ENCODE assay signal across 10 cellular contexts in genomic region chr11:29962243-29962642, GRCh38. TPM values are rescaled to one million over a fixed set of nuclear protein-coding genes. Genes with fewer than 3 reads are reported as not detected.
DNase-seq lines count a peak whose midpoint lies in the region; ATAC-seq and TF ChIP-seq lines count a peak whose summit lies in the region.
"Had no signal": no experiment of that assay in that cellular context is flagged by ENCODE, and none has a peak within 500 bp of the region (broad histone marks: within the 10 kb centered on the region; RNA-seq: fewer than 3 reads in every experiment).

No MANE protein-coding gene starts in this region.

- no peaks in the 10 kb centered on the region for H3K36me3 ChIP-seq in WERI-Rb-1
- no peaks in the 10 kb centered on the region for H3K36me3 ChIP-seq in testis (ENCODE audit: low read depth, missing control alignments)
- no peaks in the 10 kb centered on the region for H3K36me3 ChIP-seq in spleen

- TF ChIP-seq CTCF in activated CD8-positive, alpha-beta T cell treated with anti-CD3 and anti-CD28 coated beads for 36 hours (IDR thresholded peaks at IDR 0.05) = no peak
- TF ChIP-seq CTCF in WERI-Rb-1 (IDR thresholded peaks at IDR 0.05; ENCODE audit: low read depth, low read length) (peak; percentile 69), testis (IDR thresholded peaks at IDR 0.05) (peak in 2 of 3 experiments; percentile 29 to 51), spleen (IDR thresholded peaks at IDR 0.05 in 8 of 11, conservative IDR thresholded peaks at IDR 0.05 in 3 of 11) (peak in 1 of 11 experiments; percentile 7)

- no peaks in the 10 kb centered on the region for H3K36me3 Mint-ChIP-seq in activated CD8-positive, alpha-beta T cell treated with anti-CD3 and anti-CD28 coated beads for 36 hours (ENCODE audit: low read depth)
- no peaks in the 10 kb centered on the region for H3K36me3 Mint-ChIP-seq in activated CD8-positive, alpha-beta T cell treated with anti-CD3 and anti-CD28 coated beads, Interleukin-2, amount 10 ng/mL, durations not matched to agents 7 days and 5 days (ENCODE audit: low read depth)

- peak; percentile 8 for DNase-seq in activated CD8-positive, alpha-beta T cell treated with anti-CD3 and anti-CD28 coated beads for 36 hours
- DNase-seq in activated CD8-positive, alpha-beta T cell treated with anti-CD3 and anti-CD28 coated beads, Interleukin-2, amount 10 ng/mL, durations not matched to agents 7 days and 5 days = no peak
- DNase-seq in WERI-Rb-1 = peak; percentile 55
- no peak for DNase-seq in testis
- DNase-seq in spleen = no peak
- DNase-seq in kidney glomerular epithelial cell (lab: John Stamatoyannopoulos, UW) = no peak

- POLR2A ChIA-PET in activated CD8-positive, alpha-beta T cell treated with anti-CD3 and anti-CD28 coated beads for 36 hours (lab: Charles Lee) = no interaction called here
- POLR2A ChIA-PET in activated CD8-positive, alpha-beta T cell treated with anti-CD3 and anti-CD28 coated beads, Interleukin-2, amount 10 ng/mL, durations not matched to agents 7 days and 5 days (lab: Charles Lee) = no interaction called here

- H3K9me3 ChIP-seq in WERI-Rb-1 (ENCODE audit: severe bottlenecking) = no peaks in the 10 kb centered on the region
- no peaks in the 10 kb centered on the region for H3K9me3 ChIP-seq in testis
- H3K9me3 ChIP-seq in spleen = no peaks in the 10 kb centered on the region

- H3K27ac ChIP-seq in WERI-Rb-1 = no peak overlapping the region
- H3K27ac ChIP-seq in testis = no peak overlapping the region
- H3K27ac ChIP-seq in spleen = no peak overlapping the region

- no peak for ATAC-seq in activated CD8-positive, alpha-beta T cell treated with anti-CD3 and anti-CD28 coated beads for 36 hours
- ATAC-seq in activated CD8-positive, alpha-beta T cell treated with anti-CD3 and anti-CD28 coated beads, Interleukin-2, amount 10 ng/mL, durations not matched to agents 7 days and 5 days = no peak
- ATAC-seq in HG02981 (IDR thresholded peaks at IDR 0.05; ENCODE audit: unreplicated experiment) (peak; percentile 61), HG03457 (IDR thresholded peaks at IDR 0.05; ENCODE audit: unreplicated experiment) (no peak)
- ATAC-seq: activated T-helper 17 cell treated with anti-CD3 and anti-CD28 coated beads, Interleukin-2, amount 50 U/mL, for 72 hours had no signal

- no peak overlapping the region for H3K27ac Mint-ChIP-seq in activated CD8-positive, alpha-beta T cell treated with anti-CD3 and anti-CD28 coated beads for 36 hours
- no peak overlapping the region for H3K27ac Mint-ChIP-seq in activated CD8-positive, alpha-beta T cell treated with anti-CD3 and anti-CD28 coated beads, Interleukin-2, amount 10 ng/mL, durations not matched to agents 7 days and 5 days
- H3K27ac Mint-ChIP-seq: activated T-helper 17 cell treated with anti-CD3 and anti-CD28 coated beads, Interleukin-2, amount 50 U/mL, for 72 hours had no signal

- CTCF ChIA-PET in activated CD8-positive, alpha-beta T cell treated with anti-CD3 and anti-CD28 coated beads for 36 hours (lab: Charles Lee) = interaction anchor here (0.9 kb wide), 1 partner anchor 16 kb away, joined by 3 read pairs; no protein-coding TSS in a partner anchor
- CTCF ChIA-PET in activated CD8-positive, alpha-beta T cell treated with anti-CD3 and anti-CD28 coated beads, Interleukin-2, amount 10 ng/mL, durations not matched to agents 7 days and 5 days (lab: Charles Lee) = no interaction called here

- H3K4me1 ChIP-seq in testis = no peaks in the 10 kb centered on the region
- no peaks in the 10 kb centered on the region for H3K4me1 ChIP-seq in spleen

- no peaks in the 10 kb centered on the region for H3K4me1 Mint-ChIP-seq in activated CD8-positive, alpha-beta T cell treated with anti-CD3 and anti-CD28 coated beads for 36 hours (ENCODE audit: low read depth)
- H3K4me1 Mint-ChIP-seq in activated CD8-positive, alpha-beta T cell treated with anti-CD3 and anti-CD28 coated beads, Interleukin-2, amount 10 ng/mL, durations not matched to agents 7 days and 5 days (ENCODE audit: low read depth) = no peaks in the 10 kb centered on the region
- H3K4me1 Mint-ChIP-seq: activated T-helper 17 cell treated with anti-CD3 and anti-CD28 coated beads, Interleukin-2, amount 50 U/mL, for 72 hours had no signal

- no peaks in the 10 kb centered on the region for H3K9me3 Mint-ChIP-seq in activated CD8-positive, alpha-beta T cell treated with anti-CD3 and anti-CD28 coated beads for 36 hours
- H3K9me3 Mint-ChIP-seq in activated CD8-positive, alpha-beta T cell treated with anti-CD3 and anti-CD28 coated beads, Interleukin-2, amount 10 ng/mL, durations not matched to agents 7 days and 5 days (ENCODE audit: insufficient read depth) = no peaks in the 10 kb centered on the region

- intact Hi-C loops in activated CD8-positive, alpha-beta T cell treated with anti-CD3 and anti-CD28 coated beads for 36 hours (cut with micrococcal nuclease) = no loop called here
- intact Hi-C loops in testis (cut with DNase I; ENCODE audit: low total_unique reads) (no loop called here), spleen (cut with DNase I; ENCODE audit: low total_unique reads) (no loop called here)

- no peaks in the 10 kb centered on the region for H3K27me3 Mint-ChIP-seq in activated CD8-positive, alpha-beta T cell treated with anti-CD3 and anti-CD28 coated beads for 36 hours
- H3K27me3 Mint-ChIP-seq in activated CD8-positive, alpha-beta T cell treated with anti-CD3 and anti-CD28 coated beads, Interleukin-2, amount 10 ng/mL, durations not matched to agents 7 days and 5 days (ENCODE audit: low read depth) = no peaks in the 10 kb centered on the region
- H3K27me3 Mint-ChIP-seq: activated T-helper 17 cell treated with anti-CD3 and anti-CD28 coated beads, Interleukin-2, amount 50 U/mL, for 72 hours had no signal

- TF ChIP-seq POLR2A in testis (IDR thresholded peaks at IDR 0.05) (no peak), spleen (IDR thresholded peaks at IDR 0.05) (no peak)

- 78 to 83% methylated on average over 2 of the region's 2 CpGs for whole genome bisulfite sequencing in testis, 2 donors
- WGBS in spleen, 5 donors = 66 to 80% (median 74%) methylated on average over 2 of the region's 2 CpGs

- no peak overlapping the region for H3K4me3 Mint-ChIP-seq in activated CD8-positive, alpha-beta T cell treated with anti-CD3 and anti-CD28 coated beads for 36 hours
- H3K4me3 Mint-ChIP-seq in activated CD8-positive, alpha-beta T cell treated with anti-CD3 and anti-CD28 coated beads, Interleukin-2, amount 10 ng/mL, durations not matched to agents 7 days and 5 days = no peak overlapping the region
- H3K4me3 Mint-ChIP-seq: activated T-helper 17 cell treated with anti-CD3 and anti-CD28 coated beads, Interleukin-2, amount 50 U/mL, for 72 hours had no signal

- H3K27me3 ChIP-seq in WERI-Rb-1 (ENCODE audit: insufficient read depth, low read depth, severe bottlenecking) = no peaks in the 10 kb centered on the region
- H3K27me3 ChIP-seq in testis = no peaks in the 10 kb centered on the region
- H3K27me3 ChIP-seq in spleen (replicated peaks in 1 of 7) = no peaks in the 10 kb centered on the region

- H3K4me3 ChIP-seq in WERI-Rb-1 (ENCODE audit: low read depth, low read length) = no peak overlapping the region
- H3K4me3 ChIP-seq in testis = no peak overlapping the region
- no peak overlapping the region for H3K4me3 ChIP-seq in spleen

RNA-seq across cellular contexts. Expression of gene KCNA4, which starts 54.6 kb away (rescaled TPM):
- not detected for total RNA-seq in activated CD8-positive, alpha-beta T cell treated with anti-CD3 and anti-CD28 coated beads for 36 hours
- not detected for total RNA-seq in activated CD8-positive, alpha-beta T cell treated with anti-CD3 and anti-CD28 coated beads, Interleukin-2, amount 10 ng/mL, durations not matched to agents 7 days and 5 days
- total RNA-seq in testis (under 1 TPM; 0.24 to 0.25 TPM), spleen (not detected)
- polyA plus RNA-seq in testis (ENCODE audit: insufficient read depth, low read depth, low replicate concordance) (0.73 TPM), spleen (not detected)
- total RNA-seq: activated T-helper 17 cell treated with anti-CD3 and anti-CD28 coated beads, Interleukin-2, amount 50 U/mL, for 72 hours had no signal
- polyA plus RNA-seq: esophagus had no signal

Comparison
In these comparisons a context has a peak if more than half of its experiments do, and no peak if none do; other contexts are left out.
1. DNase-seq: peak in activated CD8-positive, alpha-beta T cell treated with anti-CD3 and anti-CD28 coated beads for 36 hours (single experiment) and WERI-Rb-1 (single experiment); none in activated CD8-positive, alpha-beta T cell treated with anti-CD3 and anti-CD28 coated beads, Interleukin-2, amount 10 ng/mL, durations not matched to agents 7 days and 5 days (single experiment), testis (single experiment), spleen (single experiment) and kidney glomerular epithelial cell (single experiment).